ENCODE assay signal across 8 cellular contexts in the genomic region with DNA sequence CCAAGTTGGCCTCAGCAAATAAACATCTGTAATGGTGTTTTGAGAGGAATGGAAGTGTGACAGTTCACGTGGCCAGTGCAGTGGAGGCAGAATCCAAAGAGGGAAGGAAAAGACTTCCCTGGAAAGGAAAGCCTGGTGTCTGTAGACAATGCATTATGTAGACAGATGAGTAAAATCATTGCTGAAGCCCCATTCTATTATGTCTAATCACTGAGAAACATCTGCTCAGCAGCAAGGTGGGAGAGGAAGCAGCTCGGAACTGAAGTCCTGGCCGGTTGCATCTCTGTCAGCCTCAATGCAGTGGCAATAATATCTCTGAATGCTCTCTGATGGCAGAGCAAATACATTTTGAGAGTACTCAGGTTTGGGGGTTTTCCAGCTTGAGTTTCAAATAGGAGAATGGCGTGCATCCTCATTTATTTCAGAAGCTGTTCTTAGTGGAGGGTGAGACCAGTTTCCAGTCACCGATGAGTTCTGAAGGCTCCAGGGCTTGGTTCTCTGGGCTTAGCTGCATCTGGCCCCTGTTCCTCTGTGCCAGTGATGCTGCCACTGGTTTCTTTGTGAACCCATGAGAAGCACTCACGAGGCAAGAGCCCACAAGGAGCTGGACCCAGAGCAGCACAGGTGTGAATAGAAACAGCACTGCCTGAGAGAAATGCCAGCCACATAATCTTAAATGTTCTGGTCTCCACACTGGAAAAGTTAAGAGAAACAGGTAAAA.
DNase-seq lines count a peak whose midpoint lies in the region; ATAC-seq and TF ChIP-seq lines count a peak whose summit lies in the region.

No MANE protein-coding gene starts in this region.

- H3K36me3 ChIP-seq in BLaER1 (peaks cover 45% of the 10 kb centered on the region), heart left ventricle (peaks cover 0 to 49% (median 27%) of the 10 kb centered on the region in 9 donors)

- peaks cover 30% of the 10 kb centered on the region for H3K9me3 ChIP-seq in BLaER1
- H3K9me3 ChIP-seq in heart left ventricle: peaks cover 0 to 21% (median 5%) of the 10 kb centered on the region in 12 donors

- ATAC-seq in GM19025 (IDR thresholded peaks at IDR 0.05; ENCODE audit: low read depth, unreplicated experiment) (peak; percentile 35), HG02943 (IDR thresholded peaks at IDR 0.05; ENCODE audit: low read depth, unreplicated experiment) (peak; percentile 32), heart left ventricle (no peak)

- H3K4me3 ChIP-seq in BLaER1 (no peak overlapping the region), heart left ventricle (no peak overlapping the region)

- H4K20me1 ChIP-seq in BLaER1: no peaks in the 10 kb centered on the region

- 66 to 78% (median 72%) methylated on average over 6 of the region's 6 CpGs for WGBS in heart left ventricle, 4 donors

- peaks cover 13% of the 10 kb centered on the region for H3K4me1 ChIP-seq in BLaER1
- H3K4me1 ChIP-seq in heart left ventricle: peaks cover 0 to 6% (median 0%) of the 10 kb centered on the region in 12 donors

- DNase-seq in RPMI8226 (peak; percentile 24), GM19240 (ENCODE audit: insufficient read length, low spot score) (no peak), foreskin melanocyte (no peak), heart left ventricle (no peak)
- no peak for DNase-seq in central memory CD4-positive, alpha-beta T cell

- peak overlapping the region; percentile 39 for H3K4me2 ChIP-seq in BLaER1

- H3K27me3 ChIP-seq in BLaER1: no peaks in the 10 kb centered on the region
- H3K27me3 ChIP-seq in heart left ventricle: no peaks in the 10 kb centered on the region

- TF ChIP-seq CTCF in heart left ventricle (IDR thresholded peaks at IDR 0.05): no peak

- intact Hi-C loops in heart left ventricle (cut with DNase I): no loop called here

- H3K27ac ChIP-seq in BLaER1 (peak overlapping the region; percentile 55), heart left ventricle (no peak overlapping the region)

- TF ChIP-seq POLR2A in heart left ventricle (IDR thresholded peaks at IDR 0.05): no peak

- no peak overlapping the region for H3K9ac ChIP-seq in BLaER1

Comparison
In these comparisons a context has a peak if more than half of its experiments do, and no peak if none do; other contexts are left out.
1. ATAC-seq: peak in GM19025 (single experiment) and HG02943 (single experiment); none in heart left ventricle (0 of 4).